14 cellular contexts compared by ENCODE assay signal in genomic region chr9:86731511-86731993, GRCh38.
A peak's percentile ranks its signal among the peaks of the same experiment; 100 is the strongest.
DNase-seq lines count a peak whose midpoint lies in the region; ATAC-seq, FAIRE-seq and TF ChIP-seq lines count a peak whose summit lies in the region.
"Had no signal": no experiment of that assay in that cellular context is flagged by ENCODE, and none has a peak within 500 bp of the region (broad histone marks: within the 10 kb centered on the region; RNA-seq: fewer than 3 reads in every experiment).

No MANE protein-coding gene starts in this region.

- peak overlapping the region; percentile 90 for H3K27ac ChIP-seq in ACC112 (ENCODE audit: low read depth, low read length)
- H3K27ac ChIP-seq in SK-N-SH (ENCODE audit: low read depth in 2 of 2, low read length in 1 of 2), result peak overlapping the region in 1 of 2 experiments; percentile 96; a peak in 3 of 4 replicates
- peak overlapping the region in 2 of 4 donors; percentile 20 to 37 for H3K27ac ChIP-seq in pancreas
- H3K27ac ChIP-seq: KMS-11, RWPE1 had no signal

- no peak for DNase-seq in SK-N-SH
- peak; percentile 94 for DNase-seq in fibroblast of pulmonary artery (ENCODE audit: low read depth)
- DNase-seq in pancreas, result no peak
- DNase-seq in activated effector memory CD4-positive, alpha-beta T cell treated with anti-CD3 and anti-CD28 coated beads, Interleukin-2, amount 50 U/mL, for 16 hours, result no peak
- DNase-seq in frontal cortex (ENCODE audit: low spot score in 2 of 2), result no peak
- DNase-seq in AG08395 (ENCODE audit: low spot score), result no peak
- no peak for DNase-seq in DMS79 (lab: John Stamatoyannopoulos, UW)
- DNase-seq: activated CD4-positive, alpha-beta memory T cell treated with anti-CD3 and anti-CD28 coated beads for 36 hours; activated gamma-delta T cell treated with Interleukin-2 at 50 U/mL for 16 hours; DMS 273 treated with DMSO at 0.1 percent for 48 hours; NCI-H187 had no signal

- H3K27me3 ChIP-seq in ACC112 (ENCODE audit: insufficient read depth, low read length) (no peaks in the 10 kb centered on the region), SK-N-SH (ENCODE audit: insufficient read depth) (no peaks in the 10 kb centered on the region), pancreas (no peaks in the 10 kb centered on the region)

- WGBS in SK-N-SH (ENCODE audit: low lambda C conversion rate), result 65% methylated on average over 2 of the region's 2 CpGs
- 10 to 14% methylated on average over 2 of the region's 2 CpGs for WGBS in pancreas, 2 donors

- H3K4me1 ChIP-seq in ACC112 (ENCODE audit: control insufficient read depth, insufficient read depth, low read length, unreplicated experiment), result peaks cover 61% of the 10 kb centered on the region
- peaks cover 3 to 37% of the 10 kb centered on the region in 2 experiments for H3K4me1 ChIP-seq in SK-N-SH (ENCODE audit: control insufficient read depth in 1 of 2, insufficient read depth in 2 of 2, low read depth in 1 of 2, low read length in 1 of 2)
- peaks cover 12 to 37% (median 31%) of the 10 kb centered on the region in 3 donors for H3K4me1 ChIP-seq in pancreas

- no peaks in the 10 kb centered on the region for H3K79me2 ChIP-seq in ACC112 (ENCODE audit: control insufficient read depth, insufficient read depth, low read length, unreplicated experiment)
- no peaks in the 10 kb centered on the region for H3K79me2 ChIP-seq in SK-N-SH (ENCODE audit: insufficient read depth)

- 0 out of 2 replicates have a peak overlapping the region, but pooled peaks have one; percentile 1 for H3K4me2 ChIP-seq in SK-N-SH
- H3K4me2 ChIP-seq: KMS-11 had no signal

- no peak for TF ChIP-seq RAD21 in SK-N-SH (IDR thresholded peaks at IDR 0.05; ENCODE audit: low read length)

- POLR2A ChIA-PET in SK-N-SH (lab: Yijun Ruan, JAX), result no interaction called here

- H3K9me3 ChIP-seq in SK-N-SH, result no peaks in the 10 kb centered on the region
- H3K9me3 ChIP-seq in pancreas, result no peaks in the 10 kb centered on the region

- no peak for FAIRE-seq in pancreas (lab: Jason Lieb, UNC)
- no peak for FAIRE-seq in frontal cortex (lab: Jason Lieb, UNC)

- H3K9me2 ChIP-seq in SK-N-SH, result no peaks in the 10 kb centered on the region

- no peak overlapping the region for H3K9ac ChIP-seq in SK-N-SH
- H3K9ac ChIP-seq: KMS-11 had no signal

- H4K20me1 ChIP-seq in SK-N-SH (ENCODE audit: insufficient read depth), result no peaks in the 10 kb centered on the region

- H3K4me3 ChIP-seq in ACC112 (ENCODE audit: low read depth, low read length), result peak overlapping the region; percentile 2; the same call in 1 of the 2 replicates
- no peak overlapping the region for H3K4me3 ChIP-seq in SK-N-SH (ENCODE audit: low read depth in 2 of 2, low read length in 1 of 2)
- no peak overlapping the region for H3K4me3 ChIP-seq in fibroblast of pulmonary artery (replicated peaks; ENCODE audit: low read depth, low read length)
- H3K4me3 ChIP-seq in pancreas, result no peak overlapping the region

- no peak for TF ChIP-seq CTCF in SK-N-SH (IDR thresholded peaks at IDR 0.05)
- TF ChIP-seq CTCF in fibroblast of pulmonary artery (IDR thresholded peaks at IDR 0.05; ENCODE audit: low read length, missing control alignments), result no peak
- TF ChIP-seq CTCF in pancreas (IDR thresholded peaks at IDR 0.05), result no peak

- intact Hi-C loops in pancreas (cut with DNase I), result no loop called here

- peak; percentile 66 to 78 (median 70) for ATAC-seq in pancreas

- H2AFZ ChIP-seq in ACC112 (ENCODE audit: low read length, unreplicated experiment) (no peak overlapping the region), SK-N-SH (ENCODE audit: low read depth) (no peak overlapping the region)

- TF ChIP-seq EP300 in SK-N-SH (IDR thresholded peaks at IDR 0.05; ENCODE audit: borderline replicate concordance in 1 of 2, low read depth in 1 of 2, low read length in 1 of 2), result no peak

- CTCF ChIA-PET in SK-N-SH (lab: Yijun Ruan, JAX), result interaction anchor here (1.4 kb wide), 1 partner anchor 10 kb away, joined by 5 read pairs; no protein-coding TSS in a partner anchor

- no peaks in the 10 kb centered on the region for H3K36me3 ChIP-seq in ACC112 (ENCODE audit: insufficient read depth, low read length)
- H3K36me3 ChIP-seq in SK-N-SH (replicated peaks in 1 of 2; ENCODE audit: control insufficient read depth in 1 of 2, insufficient read depth in 2 of 2, low read length in 1 of 2), result no peaks in the 10 kb centered on the region
- no peaks in the 10 kb centered on the region for H3K36me3 ChIP-seq in pancreas

- H3F3A ChIP-seq in SK-N-SH (replicated peaks; ENCODE audit: insufficient read depth), result peaks cover 30% of the 10 kb centered on the region

TF ChIP-seq in SK-N-SH, 30 proteins besides CTCF, POLR2A, EP300 and RAD21:
- no peak for TF ChIP-seq USF1 (IDR thresholded peaks at IDR 0.05; ENCODE audit: borderline replicate concordance, low read depth)
- no peak for TF ChIP-seq TEAD4 (IDR thresholded peaks at IDR 0.05; ENCODE audit: borderline replicate concordance, insufficient read depth)
